ENCODE assay signal across 1 cellular context in genomic region chr3:177529071-177529550, GRCh38.
TF ChIP-seq lines count a peak whose summit lies in the region.

No MANE protein-coding gene starts in this region.

TF ChIP-seq in K562, 482 proteins besides CTCF, POLR2A, EP300 and RAD21 (continued from another document):
- TF ChIP-seq ZNF318 (IDR thresholded peaks at IDR 0.05; ENCODE audit: borderline replicate concordance in 1 of 2, low read depth in 1 of 2) (no peak), SMAD4 (CRISPR knock-in tag; conservative IDR thresholded peaks at IDR 0.05) (no peak), MCM7 (IDR thresholded peaks at IDR 0.05) (no peak), ZNF407 (IDR thresholded peaks at IDR 0.05; ENCODE audit: low read depth) (no peak), PRMT5 (CRISPR knock-in tag; IDR thresholded peaks at IDR 0.05) (no peak), CBX2 (IDR thresholded peaks at IDR 0.05; ENCODE audit: insufficient read depth, low read length, poor library complexity, severe bottlenecking) (no peak), ELF2 (CRISPR knock-in tag; IDR thresholded peaks at IDR 0.05) (no peak), ZNF184 (CRISPR knock-in tag; IDR thresholded peaks at IDR 0.05) (no peak), ZNF696 (CRISPR knock-in tag; conservative IDR thresholded peaks at IDR 0.05) (no peak), ELF4 (CRISPR knock-in tag; IDR thresholded peaks at IDR 0.05) (no peak), PHF21A (IDR thresholded peaks at IDR 0.05; ENCODE audit: borderline replicate concordance, low read depth) (no peak), ZNF79 (CRISPR knock-in tag; IDR thresholded peaks at IDR 0.05; ENCODE audit: low read depth) (no peak), RBM25 (IDR thresholded peaks at IDR 0.05; ENCODE audit: low read depth, low read length, severe bottlenecking) (peak; percentile 89), E2F1 (CRISPR knock-in tag; IDR thresholded peaks at IDR 0.05) (no peak), GABPA (tag; conservative IDR thresholded peaks at IDR 0.05; ENCODE audit: low read depth) (no peak), ZNF311 (CRISPR knock-in tag; IDR thresholded peaks at IDR 0.05) (no peak), CHD4 (IDR thresholded peaks at IDR 0.05; ENCODE audit: insufficient read depth, insufficient replicate concordance, low read depth, low read length, poor library complexity, severe bottlenecking) (peak; percentile 70), TCF7L2 (IDR thresholded peaks at IDR 0.05; ENCODE audit: low read depth, low read length) (no peak), ZNF717 (CRISPR knock-in tag; IDR thresholded peaks at IDR 0.05) (no peak), ZBED1 (IDR thresholded peaks at IDR 0.05) (no peak), PHF8 (IDR thresholded peaks at IDR 0.05; ENCODE audit: borderline replicate concordance, low read length) (no peak), GTF2B (IDR thresholded peaks at IDR 0.05; ENCODE audit: extremely low read depth, insufficient read length) (no peak)
